10 cellular contexts compared by ENCODE assay signal in genomic region chr7:151351027-151351426, GRCh38. TPM values are rescaled to one million over a fixed set of nuclear protein-coding genes. Genes with fewer than 3 reads are reported as not detected.
DNase-seq lines count a peak whose midpoint lies in the region; ATAC-seq, FAIRE-seq and TF ChIP-seq lines count a peak whose summit lies in the region.
"Had no signal": no experiment of that assay in that cellular context is flagged by ENCODE, and none has a peak within 500 bp of the region (broad histone marks: within the 10 kb centered on the region; RNA-seq: fewer than 3 reads in every experiment).

No MANE protein-coding gene starts in this region.

- dilution Hi-C loops in mammary epithelial cell (cut with HindIII; ENCODE audit: low sequenced_read_pairs): no loop called here

- no peak overlapping the region for H2AFZ ChIP-seq in mammary epithelial cell (ENCODE audit: low read depth, low read length)

- no peak overlapping the region for H3K9ac ChIP-seq in mammary epithelial cell (ENCODE audit: insufficient read depth, low read length)

- H3K27me3 ChIP-seq in bronchial epithelial cell (ENCODE audit: control insufficient read depth, insufficient read depth, low read length) (no peaks in the 10 kb centered on the region), mammary epithelial cell (ENCODE audit: insufficient read depth, low read length) (no peaks in the 10 kb centered on the region)

- H3K4me2 ChIP-seq in mammary epithelial cell (ENCODE audit: insufficient read depth, low read depth, low read length): no peak overlapping the region

- intact Hi-C loops in mammary epithelial cell (cut with micrococcal nuclease): no loop called here

- CTCF ChIA-PET in mammary epithelial cell (lab: Charles Lee; ENCODE audit: low non-redundant PET): no interaction called here

- ATAC-seq in GM21526 (IDR thresholded peaks at IDR 0.05; ENCODE audit: low FRiP score, unreplicated experiment): no peak

- no peak overlapping the region for H3K4me3 ChIP-seq in bronchial epithelial cell (ENCODE audit: low read depth, low read length)
- H3K4me3 ChIP-seq in foreskin fibroblast (ENCODE audit: low read depth in 1 of 2, low read length in 2 of 2): no peak overlapping the region
- no peak overlapping the region for H3K4me3 ChIP-seq in mammary epithelial cell (replicated peaks in 1 of 3; ENCODE audit: insufficient read depth in 1 of 3, low read depth in 2 of 3, low read length in 3 of 3)

- H3K79me2 ChIP-seq in mammary epithelial cell (ENCODE audit: insufficient read depth, low read length): no peaks in the 10 kb centered on the region

- H3K9me3 ChIP-seq in mammary epithelial cell (replicated peaks; ENCODE audit: insufficient read depth, low read length): no peaks in the 10 kb centered on the region

- TF ChIP-seq CTCF in GM13976 (IDR thresholded peaks at IDR 0.05; ENCODE audit: borderline replicate concordance, control extremely low read depth, extremely low read depth, insufficient read depth, missing control alignments) (peak; percentile 55), bronchial epithelial cell (IDR thresholded peaks at IDR 0.05; ENCODE audit: insufficient read depth, low read length, severe bottlenecking) (peak; percentile 6), foreskin fibroblast (IDR thresholded peaks at IDR 0.05; ENCODE audit: low read depth, low read length) (no peak), mammary epithelial cell (conservative IDR thresholded peaks at IDR 0.05 in 1 of 2, IDR thresholded peaks at IDR 0.05 in 1 of 2; ENCODE audit: extremely low read depth in 1 of 2, insufficient read depth in 1 of 2, low read depth in 1 of 2, low read length in 2 of 2) (peak in 1 of 2 donors; percentile 3)

- no peaks in the 10 kb centered on the region for H4K20me1 ChIP-seq in mammary epithelial cell (ENCODE audit: insufficient read depth, low read length)

- H3K27ac ChIP-seq in mammary epithelial cell (ENCODE audit: insufficient read depth, low read depth, low read length): no peak overlapping the region

- in situ Hi-C loops in GM13976 (cut with MboI; ENCODE audit: low sequenced_read_pairs, unreplicated experiment): no loop called here
- in situ Hi-C loops in mammary epithelial cell (cut with MboI; ENCODE audit: low sequenced_read_pairs in 2 of 2): loop anchor here (5.0 to 25.0 kb wide), 2 partner anchors 34 to 411 kb away; no protein-coding TSS in a partner anchor

- no TSS peak for BruUV-seq in mammary epithelial cell (replicated peaks; lab: Mats Ljungman, UMichigan)

- FAIRE-seq in bronchial epithelial cell (lab: Jason Lieb, UNC): no peak
- FAIRE-seq: astrocyte had no signal

- no peak for DNase-seq in GM13976 (ENCODE audit: low spot score)
- peak; percentile 58 for DNase-seq in RPMI8226
- no peak for DNase-seq in bronchial epithelial cell (ENCODE audit: low read depth)
- DNase-seq in stimulated activated CD4-positive, alpha-beta T cell treated with anti-CD3 and anti-CD28 coated beads, Interleukin-4, amount 100 ng/mL, for 24 hours: peak; percentile 44
- no peak for DNase-seq in NCI-H1048 (lab: John Stamatoyannopoulos, UW)
- no peak for DNase-seq in foreskin fibroblast
- no peak for DNase-seq in mammary epithelial cell

- H3K4me1 ChIP-seq in mammary epithelial cell (ENCODE audit: insufficient read depth, low read length): no peaks in the 10 kb centered on the region

- 72% methylated on average over 7 of the region's 8 CpGs for WGBS in mammary epithelial cell (ENCODE audit: low coverage, missing lambda C conversion rate)

- peaks cover 18% of the 10 kb centered on the region for H3K36me3 ChIP-seq in bronchial epithelial cell (ENCODE audit: control insufficient read depth, insufficient read depth, low read length)
- peaks cover 6% of the 10 kb centered on the region for H3K36me3 ChIP-seq in mammary epithelial cell (ENCODE audit: insufficient read depth, low read length)

RNA-seq across cellular contexts. Expression of gene NUB1, which starts 9.4 kb away (rescaled TPM):
- total RNA-seq in bronchial epithelial cell (30.0 and 34.0 TPM in 2 replicates), mammary epithelial cell (10 to 100 TPM; 29.5 to 41.9 TPM)
- polyA plus RNA-seq in mammary epithelial cell: 20.1 TPM
- polyA minus RNA-seq in mammary epithelial cell: 19.3 TPM

RNA-seq across cellular contexts. Expression of gene WDR86, which starts 58.8 kb away (rescaled TPM):
- 0.13 and 0.79 TPM in 2 replicates for total RNA-seq in bronchial epithelial cell
- 10 to 100 TPM in 1 of 2 donors, not detected in 1; 19.5 TPM for total RNA-seq in mammary epithelial cell
- not detected for polyA plus RNA-seq in mammary epithelial cell
- not detected for polyA minus RNA-seq in mammary epithelial cell
- total RNA-seq: myocyte had no signal

Comparison
In these comparisons a context has a peak if more than half of its experiments do, and no peak if none do; other contexts are left out.
1. DNase-seq: peak in RPMI8226 (single experiment) and stimulated activated CD4-positive, alpha-beta T cell treated with anti-CD3 and anti-CD28 coated beads, Interleukin-4, amount 100 ng/mL, for 24 hours (single experiment); none in GM13976 (single experiment), bronchial epithelial cell (single experiment), NCI-H1048 (single experiment), foreskin fibroblast (0 of 2) and mammary epithelial cell (single experiment).